Comparison of ENCODE assay signal across 15 cellular contexts in genomic region chr5:109329296-109330252, GRCh38.
DNase-seq lines count a peak whose midpoint lies in the region; ATAC-seq and TF ChIP-seq lines count a peak whose summit lies in the region.
"Had no signal": no experiment of that assay in that cellular context is flagged by ENCODE, and none has a peak within 500 bp of the region (broad histone marks: within the 10 kb centered on the region; RNA-seq: fewer than 3 reads in every experiment).

No MANE protein-coding gene starts in this region.

- no peak overlapping the region for H2AK5ac ChIP-seq in neuronal stem cell (ENCODE audit: low read depth, low read length)

- no peak overlapping the region for H4K91ac ChIP-seq in neuronal stem cell (ENCODE audit: low read depth, low read length, poor library complexity)

- H2BK5ac ChIP-seq in neuronal stem cell (ENCODE audit: low read length), result no peak overlapping the region

- no peak overlapping the region for H3K27ac ChIP-seq in right atrium auricular region
- no peak overlapping the region for H3K27ac ChIP-seq in left lung
- H3K27ac ChIP-seq in neuronal stem cell (replicated peaks; ENCODE audit: low read length), result no peak overlapping the region

- H2BK120ac ChIP-seq in neuronal stem cell (ENCODE audit: low read depth, low read length), result no peak overlapping the region

- in situ Hi-C loops in GM13977 (cut with MboI; ENCODE audit: low pct_unique_long_range_greater_than_20kb, low sequenced_read_pairs, unreplicated experiment), result no loop called here

- peak; percentile 77 for ATAC-seq in Right ventricle myocardium superior (ENCODE audit: poor library complexity)
- ATAC-seq in left lung, result peak; percentile 75
- ATAC-seq: activated naive CD8-positive, alpha-beta T cell treated with anti-CD3 and anti-CD28 coated beads, Interleukin-2, amount 50 U/mL, for 24 hours had no signal

- H3K36me3 ChIP-seq in right atrium auricular region (peaks cover 10% of the 10 kb centered on the region), left lung (peaks cover 0 to 22% of the 10 kb centered on the region in 2 donors), neuronal stem cell (replicated peaks in 1 of 2; ENCODE audit: control insufficient read depth in 2 of 2, insufficient read depth in 2 of 2, low read length in 2 of 2) (peaks cover 0 to 63% of the 10 kb centered on the region in 2 donors)
- H3K36me3 ChIP-seq: HAP-1 had no signal

- no peak overlapping the region for H3K9ac ChIP-seq in neuronal stem cell (ENCODE audit: low read depth, low read length, poor library complexity)

- no peak overlapping the region for H3K18ac ChIP-seq in neuronal stem cell (ENCODE audit: low read length)

- TF ChIP-seq CTCF in right atrium auricular region (IDR thresholded peaks at IDR 0.05), result no peak
- TF ChIP-seq CTCF in cardiac fibroblast (IDR thresholded peaks at IDR 0.05; ENCODE audit: low read depth, low read length), result no peak
- TF ChIP-seq CTCF in left lung (IDR thresholded peaks at IDR 0.05), result no peak
- TF ChIP-seq CTCF in GM13977 (IDR thresholded peaks at IDR 0.05; ENCODE audit: extremely low read depth, insufficient read depth, missing control alignments), result no peak

- H2BK15ac ChIP-seq in neuronal stem cell (ENCODE audit: low read length), result no peak overlapping the region

- intact Hi-C loops in Right ventricle myocardium superior (cut with DNase I) (no loop called here), left lung (cut with DNase I) (no loop called here)

- H3K4ac ChIP-seq in neuronal stem cell (ENCODE audit: low read length), result no peak overlapping the region

- H4K8ac ChIP-seq in neuronal stem cell (ENCODE audit: low read depth, low read length), result no peak overlapping the region

- H3K27me3 ChIP-seq in right atrium auricular region, result no peaks in the 10 kb centered on the region
- H3K27me3 ChIP-seq in left lung, result no peaks in the 10 kb centered on the region
- H3K27me3 ChIP-seq in neuronal stem cell (ENCODE audit: control insufficient read depth in 3 of 3, insufficient read depth in 3 of 3, low read depth in 1 of 3, low read length in 3 of 3), result no peaks in the 10 kb centered on the region

- H3K23ac ChIP-seq in neuronal stem cell (ENCODE audit: low read depth, low read length, poor library complexity), result no peak overlapping the region

- H2BK12ac ChIP-seq in neuronal stem cell (ENCODE audit: low read length), result no peak overlapping the region

- DNase-seq in Right ventricle myocardium superior (no peak), right atrium auricular region (ENCODE audit: low spot score) (no peak), cardiac fibroblast (ENCODE audit: low read depth in 2 of 2) (peak; percentile 84 to 88), left lung (no peak), activated T-cell treated with anti-CD3 and anti-CD28 coated beads for 4 hours (no peak), NCI-H2196 treated with DMSO at 0.1 percent for 48 hours (lab: John Stamatoyannopoulos, UW; ENCODE audit: unreplicated experiment) (no peak), neuronal stem cell (ENCODE audit: low spot score) (no peak), GM13977 (ENCODE audit: low spot score) (no peak)
- DNase-seq: ACHN; activated naive CD8-positive, alpha-beta T cell treated with anti-CD3 and anti-CD28 coated beads, Interleukin-2, amount 50 U/mL, for 24 hours; MM.1S; NCI-H82; substantia nigra; T-helper 1 cell had no signal

- H3K4me3 ChIP-seq in right atrium auricular region (no peak overlapping the region), cardiac fibroblast (replicated peaks in 1 of 2; ENCODE audit: low read depth in 2 of 2, low read length in 2 of 2) (no peak overlapping the region), left lung (no peak overlapping the region), neuronal stem cell (ENCODE audit: low read length in 2 of 2) (no peak overlapping the region)
- H3K4me3 ChIP-seq: HAP-1 had no signal

- peaks cover 0 to 6% of the 10 kb centered on the region in 2 donors for H3K4me1 ChIP-seq in right atrium auricular region
- peaks cover 0 to 4% of the 10 kb centered on the region in 2 donors for H3K4me1 ChIP-seq in left lung
- H3K4me1 ChIP-seq in neuronal stem cell (ENCODE audit: control insufficient read depth in 2 of 2, insufficient read depth in 1 of 2, low read depth in 1 of 2, low read length in 2 of 2), result peaks cover 0 to 5% of the 10 kb centered on the region in 2 donors
- H3K4me1 ChIP-seq: HAP-1 had no signal

- H3K4me2 ChIP-seq in neuronal stem cell (ENCODE audit: insufficient read depth, low read length, poor library complexity, severe bottlenecking), result no peak overlapping the region

- H3K9me3 ChIP-seq in right atrium auricular region (no peaks in the 10 kb centered on the region), left lung (no peaks in the 10 kb centered on the region), neuronal stem cell (replicated peaks in 1 of 2; ENCODE audit: control insufficient read depth in 2 of 2, insufficient read depth in 1 of 2, low read depth in 1 of 2, low read length in 2 of 2) (no peaks in the 10 kb centered on the region)
- H3K9me3 ChIP-seq: HAP-1 had no signal

- no peak overlapping the region for H2AFZ ChIP-seq in neuronal stem cell (ENCODE audit: low read length)

- H3K79me1 ChIP-seq in neuronal stem cell (ENCODE audit: low read depth, low read length), result no peaks in the 10 kb centered on the region

- H3K14ac ChIP-seq in neuronal stem cell (ENCODE audit: low read length), result no peak overlapping the region

- no CpG with 5 or more reads among the region's 4 CpGs for WGBS in neuronal stem cell (ENCODE audit: extremely low coverage in 2 of 2, insufficient read length in 2 of 2, insufficient replicate concordance in 1 of 2), 2 donors

Comparison
In these comparisons a context has a peak if more than half of its experiments do, and no peak if none do; other contexts are left out.
1. DNase-seq: peak in cardiac fibroblast (2 of 2); none in Right ventricle myocardium superior (single experiment), right atrium auricular region (single experiment), left lung (0 of 2), activated T-cell treated with anti-CD3 and anti-CD28 coated beads for 4 hours (single experiment), NCI-H2196 treated with DMSO at 0.1 percent for 48 hours (single experiment), neuronal stem cell (single experiment) and GM13977 (single experiment).